ENCODE assay signal across 18 cellular contexts in genomic region chr6:34343823-34344222, GRCh38.
"Had no signal": no experiment of that assay in that cellular context is flagged by ENCODE, and none has a peak within 500 bp of the region (broad histone marks: within the 10 kb centered on the region; RNA-seq: fewer than 3 reads in every experiment).

No MANE protein-coding gene starts in this region.

- H3K4me3 Mint-ChIP-seq: activated B cell treated with CpG ODN at 0.5 μM for 24 hours; activated CD4-positive, alpha-beta T cell treated with anti-CD3 and anti-CD28 coated beads, Interleukin-2, amount 10 ng/mL, durations not matched to agents 7 days and 5 days; mesothelial cell of epicardium; natural killer cell; stimulated activated naive CD8-positive, alpha-beta T cell treated with anti-CD3 and anti-CD28 coated beads, Interleukin-15, Interleukin-2, amounts not matched to agents 100 ng/mL and 50 ng/mL, for 24 hours had no signal

- DNase-seq: activated B cell treated with CpG ODN at 0.5 μM for 24 hours; activated CD4-positive, alpha-beta T cell treated with anti-CD3 and anti-CD28 coated beads, Interleukin-2, amount 10 ng/mL, durations not matched to agents 7 days and 5 days; activated T-cell treated with anti-CD3 and anti-CD28 coated beads, Interleukin-2, amount 50 U/mL, for 1 hour; amniotic stem cell; cerebellar nuclear complex; heart right ventricle; left colon; natural killer cell; right cardiac atrium; stimulated activated CD4-positive, alpha-beta T cell treated with anti-CD3 and anti-CD28 coated beads, Interleukin-12 subunit alpha, Interleukin-12 subunit beta, amount 100 ng/mL, for 4 hours; stimulated activated CD4-positive, alpha-beta T cell treated with anti-CD3 and anti-CD28 coated beads, Interleukin-4, amount 100 ng/mL, for 4 hours; substantia nigra; T-helper 1 cell; T-helper 9 cell; tibial artery had no signal

- H3K27me3 Mint-ChIP-seq: activated B cell treated with CpG ODN at 0.5 μM for 24 hours; activated CD4-positive, alpha-beta T cell treated with anti-CD3 and anti-CD28 coated beads, Interleukin-2, amount 10 ng/mL, durations not matched to agents 7 days and 5 days; stimulated activated naive CD8-positive, alpha-beta T cell treated with anti-CD3 and anti-CD28 coated beads, Interleukin-15, Interleukin-2, amounts not matched to agents 100 ng/mL and 50 ng/mL, for 24 hours had no signal

- ATAC-seq: activated naive CD4-positive, alpha-beta T cell treated with anti-CD3 and anti-CD28 coated beads, Interleukin-2, amount 50 U/mL, for 72 hours; heart right ventricle; left colon; natural killer cell; right cardiac atrium had no signal

- H3K9me3 Mint-ChIP-seq: activated B cell treated with CpG ODN at 0.5 μM for 24 hours; activated naive CD4-positive, alpha-beta T cell treated with anti-CD3 and anti-CD28 coated beads, Interleukin-2, amount 50 U/mL, for 72 hours; natural killer cell; stimulated activated naive CD8-positive, alpha-beta T cell treated with anti-CD3 and anti-CD28 coated beads, Interleukin-15, Interleukin-2, amounts not matched to agents 100 ng/mL and 50 ng/mL, for 24 hours had no signal

- H3K36me3 Mint-ChIP-seq: natural killer cell had no signal

- H3K27ac Mint-ChIP-seq: activated B cell treated with CpG ODN at 0.5 μM for 24 hours; activated CD4-positive, alpha-beta T cell treated with anti-CD3 and anti-CD28 coated beads, Interleukin-2, amount 10 ng/mL, durations not matched to agents 7 days and 5 days; mesothelial cell of epicardium; stimulated activated naive CD8-positive, alpha-beta T cell treated with anti-CD3 and anti-CD28 coated beads, Interleukin-15, Interleukin-2, amounts not matched to agents 100 ng/mL and 50 ng/mL, for 24 hours had no signal
